14 cellular contexts compared by ENCODE assay signal in the genomic region with DNA sequence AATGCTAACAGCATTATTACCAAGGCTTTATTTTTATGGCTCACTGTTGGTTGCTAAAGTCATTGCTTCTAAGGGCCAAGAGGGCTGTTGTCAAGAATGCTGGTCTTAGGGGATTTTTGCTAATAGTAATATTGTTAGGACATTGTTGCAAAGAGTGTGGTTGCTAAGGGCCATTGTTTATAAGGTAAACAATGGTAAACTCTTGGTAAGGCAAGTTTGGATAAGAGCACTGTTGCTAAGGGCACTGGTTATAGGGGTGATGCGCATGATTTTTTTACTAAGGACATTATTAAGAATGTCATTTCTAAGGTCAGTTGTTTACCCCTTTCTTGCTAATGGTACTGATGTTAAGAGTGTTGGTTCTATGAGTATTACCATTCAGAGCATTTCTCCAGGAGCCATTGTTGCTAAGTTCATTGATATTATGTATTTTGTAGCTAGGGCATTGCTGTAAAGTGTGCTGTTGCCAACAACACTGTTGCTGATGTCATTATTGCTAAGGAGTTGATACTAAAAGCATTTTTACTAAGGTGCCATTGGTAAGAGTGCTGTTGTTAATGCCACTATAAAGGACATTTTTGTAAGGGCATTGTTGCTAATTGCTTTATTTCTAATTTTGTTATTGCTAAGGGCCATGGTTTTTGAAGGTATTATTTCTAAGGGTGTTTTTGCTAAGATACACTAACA. TPM values are rescaled to one million over a fixed set of nuclear protein-coding genes. Genes with fewer than 3 reads are reported as not detected.
"Had no signal": no experiment of that assay in that cellular context is flagged by ENCODE, and none has a peak within 500 bp of the region (broad histone marks: within the 10 kb centered on the region; RNA-seq: fewer than 3 reads in every experiment).

No MANE protein-coding gene starts in this region.

RNA-seq across cellular contexts. Expression of a gene that starts 55.9 kb away (rescaled TPM):
- total RNA-seq: stomach, subcutaneous adipose tissue, suprapubic skin, temporal lobe, thoracic aorta, thyroid gland, tibial nerve, transverse colon, upper lobe of left lung, upper lobe of right lung, ureter, urinary bladder, uterus, vagina had no signal
- polyA plus RNA-seq: stomach, urinary bladder had no signal
